In genomic region chr22:44211946-44212930, GRCh38 we compare ENCODE assay signal across 15 cellular contexts. TPM values are rescaled to one million over a fixed set of nuclear protein-coding genes. Genes with fewer than 3 reads are reported as not detected.
DNase-seq lines count a peak whose midpoint lies in the region; ATAC-seq, FAIRE-seq and TF ChIP-seq lines count a peak whose summit lies in the region.
"Had no signal": no experiment of that assay in that cellular context is flagged by ENCODE, and none has a peak within 500 bp of the region (broad histone marks: within the 10 kb centered on the region; RNA-seq: fewer than 3 reads in every experiment).

No MANE protein-coding gene starts in this region.

- H4K91ac ChIP-seq in IMR-90 (ENCODE audit: insufficient read depth, low read depth, low read length) (no peak overlapping the region), H1 (replicated peaks; ENCODE audit: insufficient read length, low read length) (no peak overlapping the region)

- no peaks in the 10 kb centered on the region for H3K9me1 ChIP-seq in IMR-90 (ENCODE audit: insufficient read depth, low read length)

- TF ChIP-seq RAD21 in IMR-90 (IDR thresholded peaks at IDR 0.05; ENCODE audit: low read length) (no peak), H1 (IDR thresholded peaks at IDR 0.05 in 1 of 2, conservative IDR thresholded peaks at IDR 0.05 in 1 of 2; ENCODE audit: low read depth in 2 of 2, low read length in 2 of 2) (no peak)

- intact Hi-C loops in IMR-90 (cut with micrococcal nuclease): no loop called here

- WGBS in IMR-90 (ENCODE audit: extremely low coverage in 2 of 2, insufficient read length in 1 of 2), 2 experiments: 0% methylated on average over 1 of the region's 12 CpGs; no CpG with 5 or more reads in 1 of the 2 experiments
- 88% methylated on average over 12 of the region's 12 CpGs; no CpG with 5 or more reads in 1 of the 2 experiments for WGBS in H1 (ENCODE audit: extremely low coverage in 1 of 2, insufficient coverage in 1 of 2, insufficient read length in 1 of 2, insufficient replicate concordance in 2 of 2, low coverage in 1 of 2, low lambda C conversion rate in 2 of 2, missing lambda C conversion rate in 1 of 2), 2 experiments

- ATAC-seq in IMR-90 (ENCODE audit: low read depth) (peak; percentile 70), HG02885 (IDR thresholded peaks at IDR 0.05; ENCODE audit: poor library complexity, unreplicated experiment) (no peak)
- ATAC-seq: activated T-helper 17 cell treated with anti-CD3 and anti-CD28 coated beads, Interleukin-2, amount 50 U/mL, for 72 hours; naive thymus-derived CD4-positive, alpha-beta T cell had no signal

- peak overlapping the region; percentile 7; the same call in 1 of the 2 replicates for H2BK12ac ChIP-seq in H1 (ENCODE audit: low read depth, low read length)

- no peak for FAIRE-seq in H1 (lab: Jason Lieb, UNC)
- FAIRE-seq: G401.6 had no signal

- H3K79me2 ChIP-seq in H1 (ENCODE audit: control insufficient read depth in 1 of 2, insufficient read depth in 2 of 2, low read length in 2 of 2): no peaks in the 10 kb centered on the region

- in situ Hi-C loops in IMR-90 (cut with MboI; ENCODE audit: low sequenced_read_pairs): no loop called here

- H3K56ac ChIP-seq in IMR-90 (ENCODE audit: extremely low read depth, insufficient read depth, low read length) (no peak overlapping the region), H1 (replicated peaks; ENCODE audit: insufficient read length, low read depth, low read length) (no peak overlapping the region)

- H3K18ac ChIP-seq in IMR-90 (ENCODE audit: low read depth, low read length): no peak overlapping the region; the same call in 1 of the 2 replicates
- H3K18ac ChIP-seq in H1 (ENCODE audit: extremely low read depth, low read length): no peak overlapping the region

- H3K27me3 ChIP-seq in IMR-90 (ENCODE audit: control insufficient read depth, insufficient read depth, low read length): peaks cover 4% of the 10 kb centered on the region; the same call in 1 of the 2 replicates
- no peaks in the 10 kb centered on the region for H3K27me3 ChIP-seq in H1 (replicated peaks in 1 of 4; ENCODE audit: control insufficient read depth in 3 of 4, extremely low read depth in 1 of 4, insufficient read depth in 3 of 4, low read length in 3 of 4)
- H3K27me3 ChIP-seq: BLaER1, brain microvascular endothelial cell had no signal

- DNase-seq in AG09309 (ENCODE audit: low read depth): peak; percentile 23
- peak; percentile 11 for DNase-seq in IMR-90
- DNase-seq in H1 (ENCODE audit: low read depth in 1 of 2, low spot score in 2 of 2): peak in 1 of 2 experiments; percentile 39
- DNase-seq in occipital lobe (lab: John Stamatoyannopoulos, UW): peak; percentile 75
- DNase-seq in NCI-H187 treated with DMSO at 0.1 percent for 48 hours (lab: John Stamatoyannopoulos, UW): no peak
- no peak for DNase-seq in stimulated activated naive CD4-positive, alpha-beta T cell (lab: John Stamatoyannopoulos, UW)
- DNase-seq in stimulated activated CD4-positive, alpha-beta T cell treated with anti-CD3 and anti-CD28 coated beads, Interleukin-4, amount 100 ng/mL, for 1 hour: no peak
- DNase-seq: brain microvascular endothelial cell; NCI-H1436 treated with DMSO at 0.1 percent for 48 hours; NK-92 treated with Interleukin-12 subunit alpha and Interleukin-12 subunit beta, amount 100 ng/mL, for 24 hours had no signal

- peak overlapping the region; percentile 20; the same call in 1 of the 2 replicates for H3K27ac ChIP-seq in IMR-90 (ENCODE audit: insufficient read depth, low read length)
- no peak overlapping the region for H3K27ac ChIP-seq in H1 (ENCODE audit: low read depth, low read length)
- H3K27ac ChIP-seq: BLaER1, brain microvascular endothelial cell had no signal

- H3K14ac ChIP-seq in IMR-90 (replicated peaks; ENCODE audit: low read depth, low read length) (no peak overlapping the region), H1 (ENCODE audit: insufficient read length) (no peak overlapping the region)

- H3K9ac ChIP-seq in IMR-90 (ENCODE audit: low read depth, low read length) (no peak overlapping the region), H1 (replicated peaks in 1 of 4; ENCODE audit: extremely low read depth in 1 of 4, low read depth in 3 of 4, low read length in 3 of 4) (no peak overlapping the region)
- H3K9ac ChIP-seq: BLaER1 had no signal

- no peak overlapping the region for H3K4ac ChIP-seq in IMR-90 (ENCODE audit: low read depth, low read length)
- no peak overlapping the region for H3K4ac ChIP-seq in H1 (replicated peaks; ENCODE audit: insufficient read length, low read depth, low read length)

- H3K23me2 ChIP-seq in H1 (ENCODE audit: low read depth, low read length): peaks cover 7% of the 10 kb centered on the region; the same call in 1 of the 2 replicates

- no peak overlapping the region for H2AK9ac ChIP-seq in IMR-90 (replicated peaks; ENCODE audit: low read depth, low read length, poor library complexity)

- peak overlapping the region; percentile 66; the same call in 1 of the 2 replicates for H3K4me2 ChIP-seq in IMR-90 (ENCODE audit: low read depth, low read length)
- H3K4me2 ChIP-seq in H1 (ENCODE audit: insufficient read depth in 1 of 2, low read depth in 2 of 2, low read length in 2 of 2): no peak overlapping the region
- H3K4me2 ChIP-seq: BLaER1 had no signal

- H3K79me1 ChIP-seq in IMR-90 (ENCODE audit: low read depth in 1 of 2, low read length in 2 of 2) (no peaks in the 10 kb centered on the region), H1 (ENCODE audit: low read depth, low read length) (no peaks in the 10 kb centered on the region)

- POLR2A ChIA-PET in IMR-90 (lab: Charles Lee; ENCODE audit: unreplicated experiment): no interaction called here
- POLR2A ChIA-PET in H1 (lab: Charles Lee; ENCODE audit: partially characterized antibody): interaction anchor here (0.8 kb wide), 1 partner anchor 495 kb away, joined by 3 read pairs; no protein-coding TSS in a partner anchor

- BruUV-seq in IMR-90 (replicated peaks; lab: Mats Ljungman, UMichigan): no TSS peak

- H3K9me3 ChIP-seq in IMR-90 (ENCODE audit: control insufficient read depth, insufficient read depth, low read length) (peaks cover 8% of the 10 kb centered on the region), H1 (ENCODE audit: insufficient read depth in 2 of 2, low read depth in 1 of 2, low read length in 1 of 2) (0 out of 4 replicates have a peak, but pooled peaks cover 0 to 3% of the 10 kb centered on the region in 2 experiments)

- CTCF ChIA-PET in IMR-90 (lab: Yijun Ruan, JAX): interaction anchor here (0.6 kb wide), 1 partner anchor 113 kb away, joined by 3 read pairs; no protein-coding TSS in a partner anchor
- CTCF ChIA-PET in H1 (lab: Charles Lee; ENCODE audit: partially characterized antibody): interaction anchor here (0.9 to 1.8 kb wide), 3 partner anchors 9 to 413 kb away, joined by 3 to 5 read pairs (median 3); no protein-coding TSS in a partner anchor

- TF ChIP-seq EP300 in H1 (IDR thresholded peaks at IDR 0.05; ENCODE audit: borderline replicate concordance in 1 of 2, low read depth in 2 of 2, low read length in 2 of 2): no peak

- H3K23ac ChIP-seq in IMR-90 (ENCODE audit: low read depth, low read length) (no peak overlapping the region), H1 (ENCODE audit: insufficient read length) (no peak overlapping the region)

- H3K4me1 ChIP-seq in IMR-90 (ENCODE audit: control insufficient read depth, insufficient read depth, low read length): peaks cover 10% of the 10 kb centered on the region; the same call in 1 of the 2 replicates
- H3K4me1 ChIP-seq in H1 (replicated peaks in 1 of 4; ENCODE audit: control insufficient read depth in 3 of 4, insufficient read depth in 4 of 4, low read length in 3 of 4): no peaks in the 10 kb centered on the region; a peak in 1 of 7 replicates
- H3K4me1 ChIP-seq: BLaER1 had no signal

- H4K5ac ChIP-seq in IMR-90 (ENCODE audit: low read depth, low read length): no peak overlapping the region; the same call in 1 of the 2 replicates
- H4K5ac ChIP-seq in H1 (ENCODE audit: insufficient read length, low read depth, low read length): no peak overlapping the region

- peak overlapping the region; percentile 71 for H2AFZ ChIP-seq in IMR-90 (replicated peaks; ENCODE audit: low read length, poor library complexity)
- 0 out of 2 replicates have a peak overlapping the region, but pooled peaks have one; percentile 20 for H2AFZ ChIP-seq in H1 (ENCODE audit: low read length)

- H2BK15ac ChIP-seq in IMR-90 (ENCODE audit: low read depth, low read length): no peak overlapping the region
- no peak overlapping the region for H2BK15ac ChIP-seq in H1 (ENCODE audit: low read length)

- H3K4me3 ChIP-seq in AG09309 (ENCODE audit: control insufficient read depth, low read depth, low read length) (no peak overlapping the region), IMR-90 (ENCODE audit: insufficient read depth, low read depth, low read length) (no peak overlapping the region), H1 (ENCODE audit: extremely low read depth in 1 of 4, insufficient read depth in 2 of 4, low read depth in 3 of 4, low read length in 4 of 4) (no peak overlapping the region)
- H3K4me3 ChIP-seq: BLaER1 had no signal

- dilution Hi-C loops in IMR-90 (cut with HindIII; ENCODE audit: low sequenced_read_pairs, unreplicated experiment): no loop called here

- H3K36me3 ChIP-seq in IMR-90 (ENCODE audit: control insufficient read depth, insufficient read depth, low read length): no peaks in the 10 kb centered on the region
- no peaks in the 10 kb centered on the region; a peak in 1 of 8 replicates for H3K36me3 ChIP-seq in H1 (ENCODE audit: control insufficient read depth in 2 of 4, insufficient read depth in 4 of 4, low read length in 3 of 4)
- H3K36me3 ChIP-seq: BLaER1, brain microvascular endothelial cell had no signal

- no peak overlapping the region for H2AK5ac ChIP-seq in IMR-90 (ENCODE audit: low read depth, low read length)
- H2AK5ac ChIP-seq in H1 (ENCODE audit: low read depth, low read length): no peak overlapping the region

- no peak overlapping the region for H2BK120ac ChIP-seq in IMR-90 (ENCODE audit: low read depth, low read length)
- no peak overlapping the region for H2BK120ac ChIP-seq in H1 (replicated peaks; ENCODE audit: low read depth, low read length)

- no peak for TF ChIP-seq POLR2A in IMR-90 (IDR thresholded peaks at IDR 0.05; ENCODE audit: low read depth, low read length)
- TF ChIP-seq POLR2A in H1 (IDR thresholded peaks at IDR 0.05; ENCODE audit: control extremely low read depth in 1 of 2, low read depth in 2 of 2, low read length in 2 of 2): no peak

- H2BK20ac ChIP-seq in IMR-90 (ENCODE audit: low read depth, low read length) (no peak overlapping the region), H1 (ENCODE audit: low read length) (no peak overlapping the region)

- H4K8ac ChIP-seq in IMR-90 (ENCODE audit: low read depth in 2 of 2, low read length in 2 of 2): no peak overlapping the region
- H4K8ac ChIP-seq in H1 (ENCODE audit: extremely low read depth, insufficient read depth, low read length): no peak overlapping the region

- H2BK5ac ChIP-seq in IMR-90 (ENCODE audit: low read depth, low read length, poor library complexity, severe bottlenecking) (no peak overlapping the region), H1 (ENCODE audit: low read depth, low read length) (no peak overlapping the region)

- no peaks in the 10 kb centered on the region for H4K20me1 ChIP-seq in IMR-90 (ENCODE audit: insufficient read depth, low read length)
- peaks cover 0 to 5% of the 10 kb centered on the region in 2 experiments for H4K20me1 ChIP-seq in H1 (replicated peaks in 1 of 2; ENCODE audit: control insufficient read depth in 1 of 2, insufficient read depth in 2 of 2, low read length in 2 of 2)
- H4K20me1 ChIP-seq: BLaER1 had no signal

- TF ChIP-seq CTCF in AG09309 (IDR thresholded peaks at IDR 0.05; ENCODE audit: control insufficient read depth, insufficient read depth, low read depth, low read length, missing control alignments) (no peak), IMR-90 (conservative IDR thresholded peaks at IDR 0.05; ENCODE audit: low read depth, low read length) (no peak), H1 (IDR thresholded peaks at IDR 0.05; ENCODE audit: control extremely low read depth in 1 of 3, insufficient read depth in 1 of 3, low read depth in 1 of 3, low read length in 3 of 3) (no peak)

RNA-seq across cellular contexts. Expression of gene PARVG, which starts 31.5 kb away (rescaled TPM):
- total RNA-seq in IMR-90 (2012; rRNA removed): not detected in 2 replicates
- polyA plus RNA-seq in IMR-90 (2012; rRNA removed): not detected in 2 replicates
- polyA plus RNA-seq in IMR-90 (2012; cell fraction: cytosol; rRNA removed): not detected in 2 replicates
- 0.06 and 0.11 TPM in 2 replicates for polyA plus RNA-seq in IMR-90 (2012; cell fraction: nucleus; rRNA removed; ENCODE audit: low replicate concordance)
- total RNA-seq in H1 (2021; fragmentation: NEBNext Ultra II Directional; extraction: Animal tissue kit (Norgen Biotek cat#: 25700)): 0.37 and 0.50 TPM in 2 replicates
- 0.80 and 1.5 TPM in 2 replicates for polyA plus RNA-seq in H1 (2011; rRNA removed)
- polyA plus RNA-seq in H1 (2011; cell fraction: cytosol; rRNA removed): 1.7 TPM
- 3.1 TPM for polyA plus RNA-seq in H1 (2011; cell fraction: nucleus; rRNA removed)
- polyA plus RNA-seq in H1 (2012, experiment 1 of 2): 0.17 to 0.80 TPM (median 0.41 TPM) in 4 replicates
- 0.45 TPM for polyA plus RNA-seq in H1 (2012, experiment 2 of 2)
- 0.95 TPM for polyA plus RNA-seq in H1 (2013, experiment 1 of 2)
- polyA plus RNA-seq in H1 (2013, experiment 2 of 2): 0.42 TPM
- polyA minus RNA-seq in H1 (2011; rRNA and poly(A)+ RNA removed): 0.60 and 0.93 TPM in 2 replicates
- 0.81 TPM for polyA minus RNA-seq in H1 (2011; cell fraction: cytosol; rRNA and poly(A)+ RNA removed)
- polyA minus RNA-seq in H1 (2011; cell fraction: nucleus; rRNA and poly(A)+ RNA removed): 1.5 TPM
- total RNA-seq in occipital lobe: 0.47 TPM

Comparison
In these comparisons a context has a peak if more than half of its experiments do, and no peak if none do; other contexts are left out.
1. DNase-seq: peak in AG09309 (single experiment), IMR-90 (single experiment) and occipital lobe (single experiment); none in NCI-H187 treated with DMSO at 0.1 percent for 48 hours (single experiment), stimulated activated naive CD4-positive, alpha-beta T cell (0 of 6) and stimulated activated CD4-positive, alpha-beta T cell treated with anti-CD3 and anti-CD28 coated beads, Interleukin-4, amount 100 ng/mL, for 1 hour (single experiment).